ENCODE assay signal across 23 cellular contexts in genomic region chrX:123140454-123140853, GRCh38. TPM values are rescaled to one million over a fixed set of nuclear protein-coding genes. Genes with fewer than 3 reads are reported as not detected.
"Had no signal": no experiment of that assay in that cellular context is flagged by ENCODE, and none has a peak within 500 bp of the region (broad histone marks: within the 10 kb centered on the region; RNA-seq: fewer than 3 reads in every experiment).

No MANE protein-coding gene starts in this region.

- H3K36me3 ChIP-seq: SJSA1 had no signal

- H3K4me1 Mint-ChIP-seq: IgD-negative memory B cell had no signal

- H3K9ac ChIP-seq: KMS-11 had no signal

- ATAC-seq: K562 had no signal

- H3K4me2 ChIP-seq: KMS-11 had no signal

- H3K27ac ChIP-seq: KMS-11, SJSA1, SK-N-MC had no signal

- H3K9me3 ChIP-seq: SJSA1 had no signal

- H3K4me3 ChIP-seq: K562, SJSA1, SK-N-MC had no signal

- H3K27me3 Mint-ChIP-seq: IgD-negative memory B cell had no signal

- H3K4me3 Mint-ChIP-seq: IgD-negative memory B cell had no signal

- H3K27ac Mint-ChIP-seq: IgD-negative memory B cell had no signal

- H3K4me1 ChIP-seq: SJSA1 had no signal

- FAIRE-seq: K562, RCC 7860 had no signal

- H3K36me3 Mint-ChIP-seq: IgD-negative memory B cell had no signal

- DNase-seq: Kasumi-1, MM.1S, NCI-H1092 treated with DMSO at 0.1 percent for 48 hours, NCI-H1436, NCI-H187, NCI-H2029, NCI-H2081 treated with DMSO at 0.1 percent for 48 hours, NCI-H2171, NCI-H226, NCI-H446, NCI-H510A, NCI-H524 treated with DMSO at 0.1 percent for 48 hours, NCI-H69, Right ventricle myocardium superior, RPMI8226, SIG-M5 had no signal

- H3K27me3 ChIP-seq: SJSA1 had no signal

RNA-seq across cellular contexts. Expression of gene GRIA3, which starts 43.6 kb away (rescaled TPM):
- total RNA-seq: HT1080, K562, SJSA1 had no signal
- polyA plus RNA-seq: IgD-negative memory B cell had no signal
